8 cellular contexts compared by ENCODE assay signal in genomic region chr14:50116221-50116956, GRCh38. TPM values are rescaled to one million over a fixed set of nuclear protein-coding genes. Genes with fewer than 3 reads are reported as not detected.
DNase-seq lines count a peak whose midpoint lies in the region; ATAC-seq, FAIRE-seq and TF ChIP-seq lines count a peak whose summit lies in the region.

TSS of gene VCPKMT (minus strand) at chr14:50116572. CDS start at chr14:50116552, 20 bp downstream.

- peak; percentile 99 for FAIRE-seq in urothelium cell line (lab: Jason Lieb, UNC)

- peak within 1 kb of the TSS; percentile 87 for H3K27ac ChIP-seq in right cardiac atrium (ENCODE audit: low read length)
- H3K27ac ChIP-seq in psoas muscle = peak within 1 kb of the TSS; percentile 94

- peaks cover 5 to 80% of the 10 kb centered on the region in 2 donors for H3K36me3 ChIP-seq in psoas muscle (ENCODE audit: insufficient read depth in 1 of 2, low read depth in 1 of 2)

- H3K9me3 ChIP-seq in right cardiac atrium (ENCODE audit: control insufficient read depth, low read length) (no peaks in the 10 kb centered on the region), psoas muscle (no peaks in the 10 kb centered on the region)

- H3K4me1 ChIP-seq in right cardiac atrium (ENCODE audit: control insufficient read depth, insufficient read depth, low read length) = no peaks in the 10 kb centered on the region
- peaks cover 18% of the 10 kb centered on the region for H3K4me1 ChIP-seq in psoas muscle

- peak; percentile 96 for TF ChIP-seq POLR2A in GM18505 (IDR thresholded peaks at IDR 0.05; ENCODE audit: borderline replicate concordance, extremely low read depth, insufficient read depth, insufficient read length)

- WGBS in right cardiac atrium = under 1% methylated on average over 61 of the region's 61 CpGs
- 0 to 1% (median 1%) methylated on average over 61 of the region's 61 CpGs for WGBS in psoas muscle, 3 donors

- DNase-seq in NCI-H187 treated with DMSO at 0.1 percent for 48 hours (lab: John Stamatoyannopoulos, UW) (peak; percentile 75), T-helper 2 cell (peak; percentile 89 to 96 (median 93)), anterior cingulate cortex (lab: John Stamatoyannopoulos, UW) (peak; percentile 30 to 94 (median 84)), right cardiac atrium (peak; percentile 96 to 99 (median 98)), psoas muscle (peak; percentile 95 to 96), urothelium cell line (ENCODE audit: low spot score) (peak; percentile 99)

- no peaks in the 10 kb centered on the region for H3K27me3 ChIP-seq in right cardiac atrium (ENCODE audit: control insufficient read depth, insufficient read depth)
- no peaks in the 10 kb centered on the region for H3K27me3 ChIP-seq in psoas muscle (ENCODE audit: insufficient read depth in 3 of 3, low read length in 2 of 3)

- ATAC-seq in GM18505 (IDR thresholded peaks at IDR 0.05; ENCODE audit: unreplicated experiment) (peak; percentile 96), HG02970 (IDR thresholded peaks at IDR 0.05; ENCODE audit: low FRiP score, unreplicated experiment) (peak; percentile 90), right cardiac atrium (peak; percentile 100), psoas muscle (peak; percentile 99)

- intact Hi-C loops in right cardiac atrium (cut with DNase I) (no loop called here), psoas muscle (cut with DNase I) (loop anchor here in 1 of 2 donors (10.0 kb wide), 1 partner anchor 492 kb away; the partner anchor contains the start of genes MGAT2 and RPL36AL)

- H3K4me3 ChIP-seq in right cardiac atrium (ENCODE audit: low read length) (peak within 1 kb of the TSS; percentile 85), psoas muscle (peak within 1 kb of the TSS; percentile 77)

- no peak for TF ChIP-seq CTCF in psoas muscle (IDR thresholded peaks at IDR 0.05)

RNA-seq across cellular contexts. Expression of gene VCPKMT, which starts in this region (rescaled TPM):
- total RNA-seq in right cardiac atrium (1 to 10 TPM; 2.8 to 4.3 (median 3.3) TPM), psoas muscle (1 to 10 TPM; 1.8 to 6.3 (median 3.3) TPM)
- polyA plus RNA-seq in right cardiac atrium (3.8 TPM), psoas muscle (1 to 10 TPM; 4.6 to 8.2 (median 8.0) TPM)

Comparison
In these comparisons a context has a peak if more than half of its experiments do, and no peak if none do; other contexts are left out.
1. Peak in every context shown above with its lines: DNase-seq, ATAC-seq, H3K4me3 ChIP-seq and H3K27ac ChIP-seq.